In genomic region chr11:62923634-62924411, GRCh38 we compare ENCODE assay signal across 8 cellular contexts. TPM values are rescaled to one million over a fixed set of nuclear protein-coding genes. Genes with fewer than 3 reads are reported as not detected.
DNase-seq lines count a peak whose midpoint lies in the region; ATAC-seq, FAIRE-seq and TF ChIP-seq lines count a peak whose summit lies in the region.

No MANE protein-coding gene starts in this region.

- no peaks in the 10 kb centered on the region for H3K79me2 ChIP-seq in H9 (ENCODE audit: insufficient read depth, low read length)
- H3K79me2 ChIP-seq in astrocyte (ENCODE audit: insufficient read depth, low read length), result no peaks in the 10 kb centered on the region
- H3K79me2 ChIP-seq in HepG2 (ENCODE audit: insufficient read depth, low read length), result no peaks in the 10 kb centered on the region

- H3K79me1 ChIP-seq in H9 (ENCODE audit: insufficient read depth, low read depth, low read length, poor library complexity, severe bottlenecking), result no peaks in the 10 kb centered on the region

- no peak for ATAC-seq in HepG2
- ATAC-seq in GM18867 (IDR thresholded peaks at IDR 0.05; ENCODE audit: unreplicated experiment), result no peak

- peak overlapping the region; percentile 51 to 76 for H3K4me3 Mint-ChIP-seq in H9
- no peak overlapping the region for H3K4me3 Mint-ChIP-seq in astrocyte (ENCODE audit: unreplicated experiment)

- H3K4me2 ChIP-seq in H9 (ENCODE audit: insufficient read depth, insufficient read length, low read length) (peak overlapping the region; percentile 49), astrocyte (ENCODE audit: low read length) (peak overlapping the region; percentile 73), HepG2 (ENCODE audit: low read depth, low read length) (no peak overlapping the region)

- TF ChIP-seq EP300 in HepG2 (IDR thresholded peaks at IDR 0.05; ENCODE audit: low read depth in 2 of 2, low read length in 2 of 2) (no peak), HepG2 (CRISPR knock-in tag; IDR thresholded peaks at IDR 0.05; ENCODE audit: borderline replicate concordance) (no peak)

- no peak overlapping the region for H3T11ph ChIP-seq in H9 (ENCODE audit: low read length)

- H3K27ac Mint-ChIP-seq in H9 (no peak overlapping the region; a peak in 1 of 7 replicates), astrocyte (ENCODE audit: unreplicated experiment) (no peak overlapping the region)

- H3K4me3 ChIP-seq in AG04450 (ENCODE audit: low read depth, low read length) (peak overlapping the region; percentile 22), astrocyte (ENCODE audit: insufficient read depth, low read depth, low read length) (peak overlapping the region; percentile 17), muscle layer of colon (ENCODE audit: low read depth in 1 of 2, low read length in 2 of 2) (peak overlapping the region; percentile 22 to 43), HepG2 (replicated peaks in 1 of 3; ENCODE audit: insufficient read depth in 1 of 3, low read depth in 2 of 3, low read length in 3 of 3) (no peak overlapping the region)

- H3K4ac ChIP-seq in H9 (ENCODE audit: low read depth, low read length), result no peak overlapping the region

- in situ Hi-C loops in HepG2 (cut with HindIII; ENCODE audit: extremely low pct_ligation_motif_present, low pct_unique_long_range_greater_than_20kb), result loop anchor here (25.0 kb wide), 1 partner anchor 288 kb away; no protein-coding TSS in a partner anchor

- peaks cover 85% of the 10 kb centered on the region for H3K27me3 Mint-ChIP-seq in H9 (ENCODE audit: low read depth)
- H3K27me3 Mint-ChIP-seq in astrocyte (ENCODE audit: low read depth, unreplicated experiment), result peaks cover 72% of the 10 kb centered on the region

- H3K27ac ChIP-seq in AG04450 (ENCODE audit: low read depth, low read length), result no peak overlapping the region
- H3K27ac ChIP-seq in H9 (ENCODE audit: insufficient read length, low read depth, low read length), result no peak overlapping the region
- no peak overlapping the region for H3K27ac ChIP-seq in astrocyte (ENCODE audit: low read depth, low read length)
- no peak overlapping the region for H3K27ac ChIP-seq in muscle layer of colon (ENCODE audit: low read depth, low read length)
- no peak overlapping the region for H3K27ac ChIP-seq in HepG2 (ENCODE audit: extremely low read length, insufficient read depth, low read length)

- no peaks in the 10 kb centered on the region for H4K20me1 ChIP-seq in H9 (ENCODE audit: control insufficient read depth, insufficient read depth, insufficient read length)
- no peaks in the 10 kb centered on the region for H4K20me1 ChIP-seq in astrocyte (ENCODE audit: insufficient read depth, low read length)
- H4K20me1 ChIP-seq in HepG2 (ENCODE audit: insufficient read depth, low read length), result no peaks in the 10 kb centered on the region

- no peaks in the 10 kb centered on the region for H3K36me3 Mint-ChIP-seq in H9 (ENCODE audit: insufficient read depth in 1 of 3, low read depth in 3 of 3)
- no peaks in the 10 kb centered on the region for H3K36me3 Mint-ChIP-seq in astrocyte (ENCODE audit: low read depth, unreplicated experiment)

- DNase-seq in AG04450 (ENCODE audit: low read depth, low spot score) (no peak), H9 (no peak), astrocyte (ENCODE audit: low read depth) (no peak), HepG2 (ENCODE audit: low spot score) (no peak), NCI-H82 treated with DMSO at 0.1 percent for 48 hours (lab: John Stamatoyannopoulos, UW; ENCODE audit: unreplicated experiment) (no peak), LoVo (ENCODE audit: low spot score) (no peak)

- H3K18ac ChIP-seq in H9 (ENCODE audit: insufficient read length, low read depth, low read length), result peak overlapping the region; percentile 63

- no CpG with 5 or more reads among the region's 52 CpGs for WGBS in H9 (ENCODE audit: extremely low coverage, insufficient read length, low lambda C conversion rate)
- WGBS in HepG2 (ENCODE audit: low lambda C conversion rate), result 73% methylated on average over 40 of the region's 52 CpGs

- no peaks in the 10 kb centered on the region; the same call in 1 of the 2 replicates for H3K9me3 ChIP-seq in AG04450 (ENCODE audit: control insufficient read depth, insufficient read depth, low read length)
- no peaks in the 10 kb centered on the region for H3K9me3 ChIP-seq in H9 (ENCODE audit: control insufficient read depth, low read depth, low read length)
- H3K9me3 ChIP-seq in astrocyte (ENCODE audit: insufficient read depth, low read depth, low read length), result no peaks in the 10 kb centered on the region
- H3K9me3 ChIP-seq in muscle layer of colon (ENCODE audit: low read length), result no peaks in the 10 kb centered on the region
- H3K9me3 ChIP-seq in HepG2 (ENCODE audit: low read length), result no peaks in the 10 kb centered on the region

- TF ChIP-seq POLR2A in HepG2 (IDR thresholded peaks at IDR 0.05; ENCODE audit: insufficient read depth in 1 of 2, low read depth in 2 of 2, low read length in 2 of 2), result no peak

- no peak overlapping the region for H4K5ac ChIP-seq in H9 (ENCODE audit: insufficient read length, low read depth, low read length)

- H3K36me3 ChIP-seq in astrocyte (ENCODE audit: insufficient read depth, low read length) (no peaks in the 10 kb centered on the region), muscle layer of colon (ENCODE audit: insufficient read depth, low read length) (no peaks in the 10 kb centered on the region), HepG2 (replicated peaks in 1 of 2; ENCODE audit: control insufficient read depth in 1 of 2, insufficient read depth in 2 of 2, low read length in 2 of 2) (no peaks in the 10 kb centered on the region)

- no peak overlapping the region for H2BK15ac ChIP-seq in H9 (ENCODE audit: low read depth, low read length)

- H3K27me3 ChIP-seq in AG04450 (ENCODE audit: control insufficient read depth, insufficient read depth, low read length) (peaks cover 74% of the 10 kb centered on the region), H9 (ENCODE audit: insufficient read depth, low read length) (peaks cover 17% of the 10 kb centered on the region; the same call in 1 of the 2 replicates), astrocyte (ENCODE audit: insufficient read depth, low read length) (peaks cover 66% of the 10 kb centered on the region), muscle layer of colon (ENCODE audit: control insufficient read depth in 1 of 2, insufficient read depth in 2 of 2, low read length in 2 of 2) (peaks cover 14 to 70% of the 10 kb centered on the region in 2 donors), HepG2 (ENCODE audit: control insufficient read depth in 1 of 2, insufficient read depth in 2 of 2, low read length in 2 of 2) (peaks cover 10 to 41% of the 10 kb centered on the region in 2 experiments; a peak in 4 of 5 replicates)

- TF ChIP-seq CTCF in AG04450 (IDR thresholded peaks at IDR 0.05; ENCODE audit: low read depth, low read length), result no peak
- TF ChIP-seq CTCF in H9 (conservative IDR thresholded peaks at IDR 0.05), result no peak
- no peak for TF ChIP-seq CTCF in astrocyte (IDR thresholded peaks at IDR 0.05; ENCODE audit: insufficient read depth, low read depth, low read length)
- TF ChIP-seq CTCF in HepG2 (CRISPR knock-in tag; IDR thresholded peaks at IDR 0.05), result no peak

- POLR2A ChIA-PET in AG04450 (lab: Yijun Ruan, JAX), result no interaction called here
- POLR2A ChIA-PET in HepG2 (lab: Yijun Ruan, JAX), result no interaction called here

- peaks cover 39 to 65% of the 10 kb centered on the region in 2 experiments for H3K4me1 Mint-ChIP-seq in H9
- peaks cover 4% of the 10 kb centered on the region for H3K4me1 Mint-ChIP-seq in astrocyte (ENCODE audit: low read depth, unreplicated experiment)

- H3K23ac ChIP-seq in H9 (ENCODE audit: insufficient read length, low read depth, low read length), result no peak overlapping the region

- H2AK5ac ChIP-seq in H9 (ENCODE audit: insufficient read length, low read length), result no peak overlapping the region

- no peak overlapping the region for H2BK20ac ChIP-seq in H9 (ENCODE audit: low read depth, low read length, poor library complexity, severe bottlenecking)

- H3K9me3 Mint-ChIP-seq in H9 (no peaks in the 10 kb centered on the region; a peak in 1 of 5 replicates), astrocyte (ENCODE audit: unreplicated experiment) (no peaks in the 10 kb centered on the region)

- no peak overlapping the region for H4K8ac ChIP-seq in H9 (replicated peaks; ENCODE audit: insufficient read length, low read depth, low read length)

- no peak overlapping the region for H4K91ac ChIP-seq in H9 (ENCODE audit: insufficient read length, low read depth, low read length)

- CTCF ChIA-PET in AG04450 (lab: Charles Lee) (interaction anchor here (0.6 to 8.7 kb wide), 9 partner anchors 10 to 1053 kb away, joined by 3 to 58 read pairs (median 6); no protein-coding TSS in a partner anchor), HepG2 (lab: Yijun Ruan, JAX; ENCODE audit: low intra/inter-chr PET ratio, low total read pairs) (no interaction called here)

- H3K14ac ChIP-seq in H9 (ENCODE audit: insufficient read depth, low read length), result peak overlapping the region; percentile 63; the same call in 1 of the 2 replicates

- peaks cover 16% of the 10 kb centered on the region for H3K23me2 ChIP-seq in H9 (ENCODE audit: insufficient read length, low read depth, low read length, poor library complexity, severe bottlenecking)

- BruUV-seq in HepG2 (replicated peaks; lab: Mats Ljungman, UMichigan), result no TSS peak

- no peak for TF ChIP-seq RAD21 in HepG2 (CRISPR knock-in tag; IDR thresholded peaks at IDR 0.05)

- no peak overlapping the region for H2AFZ ChIP-seq in H9 (ENCODE audit: low read length)
- peak overlapping the region; percentile 26 for H2AFZ ChIP-seq in astrocyte (ENCODE audit: low read depth, low read length)
- H2AFZ ChIP-seq in HepG2 (ENCODE audit: low read length), result no peak overlapping the region

- H3K4me1 ChIP-seq in H9 (ENCODE audit: insufficient read depth, low read length), result no peaks in the 10 kb centered on the region
- peaks cover 14% of the 10 kb centered on the region for H3K4me1 ChIP-seq in astrocyte (ENCODE audit: insufficient read depth, low read length)
- no peaks in the 10 kb centered on the region for H3K4me1 ChIP-seq in muscle layer of colon (ENCODE audit: insufficient read depth, low read length)
- H3K4me1 ChIP-seq in HepG2 (ENCODE audit: insufficient read depth, low read length), result no peaks in the 10 kb centered on the region

- intact Hi-C loops in HepG2 (cut with micrococcal nuclease; ENCODE audit: unreplicated experiment), result no loop called here

- no peak overlapping the region for H2BK120ac ChIP-seq in H9 (ENCODE audit: low read depth, low read length, poor library complexity, severe bottlenecking)

- no peak overlapping the region for H2BK12ac ChIP-seq in H9 (ENCODE audit: insufficient read length, low read depth, low read length)

- H3K9ac ChIP-seq in H9 (ENCODE audit: extremely low read depth, insufficient read length, low read length), result no peak overlapping the region
- no peak overlapping the region for H3K9ac ChIP-seq in astrocyte (ENCODE audit: low read length)
- no peak overlapping the region for H3K9ac ChIP-seq in muscle layer of colon (ENCODE audit: low read length)
- no peak overlapping the region for H3K9ac ChIP-seq in HepG2 (ENCODE audit: insufficient read depth, low read depth, low read length)

- H2BK5ac ChIP-seq in H9 (ENCODE audit: insufficient read length, low read length), result no peak overlapping the region

- no peak for FAIRE-seq in astrocyte (lab: Jason Lieb, UNC)
- no peak for FAIRE-seq in HepG2 (lab: Jason Lieb, UNC)

- no peak overlapping the region for H3K56ac ChIP-seq in H9 (ENCODE audit: insufficient read length, low read depth, low read length)

RNA-seq across cellular contexts. Expression of gene CHRM1, which starts 2.7 kb away (rescaled TPM):
- polyA plus RNA-seq in AG04450 (2011; rRNA removed) (not detected in 2 replicates), HepG2 (2011; rRNA removed) (not detected in 2 replicates)
- not detected in 2 replicates for polyA minus RNA-seq in AG04450 (2011; rRNA and poly(A)+ RNA removed)
- total RNA-seq in H9 (2021) (not detected in 2 replicates), astrocyte (not detected in 2 replicates), HepG2 (2016; rRNA removed; fragmentation: Illumina TruSeq; extraction: Trizol) (not detected in 2 replicates)
- not detected in 2 replicates for total RNA-seq in HepG2 (2016; cell fraction: cytosol; rRNA removed; fragmentation: Illumina TruSeq; extraction: Trizol; ENCODE audit: low read depth)
- not detected in 2 replicates for total RNA-seq in HepG2 (2016; cell fraction: insoluble cytoplasmic fraction; rRNA removed; fragmentation: Illumina TruSeq; extraction: Trizol)
- total RNA-seq in HepG2 (2016; cell fraction: membrane; rRNA removed; fragmentation: Illumina TruSeq; extraction: Trizol), result not detected in 2 replicates
- total RNA-seq in HepG2 (2016; cell fraction: nucleus; rRNA removed; fragmentation: Illumina TruSeq; extraction: Trizol), result not detected in 2 replicates
- polyA plus RNA-seq in HepG2 (2011; cell fraction: cytosol; rRNA removed), result not detected in 2 replicates
- not detected in 2 replicates for polyA plus RNA-seq in HepG2 (2011; cell fraction: nucleus; rRNA removed)
- not detected in 2 replicates for polyA plus RNA-seq in HepG2 (2012)
- polyA plus RNA-seq in HepG2 (2016; cell fraction: cytosol; fragmentation: Illumina TruSeq; extraction: Trizol; ENCODE audit: low read depth), result not detected in 2 replicates
- not detected in 2 replicates for polyA plus RNA-seq in HepG2 (2016; cell fraction: insoluble cytoplasmic fraction; fragmentation: Illumina TruSeq; extraction: Trizol; ENCODE audit: low read depth)
- not detected in 2 replicates for polyA plus RNA-seq in HepG2 (2016; cell fraction: membrane; fragmentation: Illumina TruSeq; extraction: Trizol; ENCODE audit: low read depth)
- polyA plus RNA-seq in HepG2 (2016; cell fraction: nucleus; fragmentation: Illumina TruSeq; extraction: Trizol; ENCODE audit: insufficient read depth, low read depth), result not detected in 2 replicates
- polyA minus RNA-seq in HepG2 (2011; rRNA and poly(A)+ RNA removed; ENCODE audit: low replicate concordance), result 0.21 TPM in 1 of 2 replicates, not detected in the other
- not detected in 2 replicates for polyA minus RNA-seq in HepG2 (2011; cell fraction: cytosol; rRNA and poly(A)+ RNA removed)
- not detected in 2 replicates for polyA minus RNA-seq in HepG2 (2011; cell fraction: nucleus; rRNA and poly(A)+ RNA removed)

RNA-seq across cellular contexts. Expression of gene SLC3A2, which starts 43.1 kb away (rescaled TPM):
- polyA plus RNA-seq in AG04450 (2011; rRNA removed), result 263 and 284 TPM in 2 replicates
- polyA minus RNA-seq in AG04450 (2011; rRNA and poly(A)+ RNA removed), result 177 and 196 TPM in 2 replicates
- total RNA-seq in H9 (2021), result 289 and 290 TPM in 2 replicates
- total RNA-seq in astrocyte, result 588 and 592 TPM in 2 replicates
- total RNA-seq in HepG2 (2016; rRNA removed; fragmentation: Illumina TruSeq; extraction: Trizol), result 94.8 and 213 TPM in 2 replicates
- total RNA-seq in HepG2 (2016; cell fraction: cytosol; rRNA removed; fragmentation: Illumina TruSeq; extraction: Trizol; ENCODE audit: low read depth), result 38.0 and 39.9 TPM in 2 replicates
- total RNA-seq in HepG2 (2016; cell fraction: insoluble cytoplasmic fraction; rRNA removed; fragmentation: Illumina TruSeq; extraction: Trizol), result 86.4 and 215 TPM in 2 replicates
- 38.3 and 41.7 TPM in 2 replicates for total RNA-seq in HepG2 (2016; cell fraction: membrane; rRNA removed; fragmentation: Illumina TruSeq; extraction: Trizol)
- total RNA-seq in HepG2 (2016; cell fraction: nucleus; rRNA removed; fragmentation: Illumina TruSeq; extraction: Trizol), result 205 and 227 TPM in 2 replicates
- 225 and 226 TPM in 2 replicates for polyA plus RNA-seq in HepG2 (2011; rRNA removed)
- 197 and 232 TPM in 2 replicates for polyA plus RNA-seq in HepG2 (2011; cell fraction: cytosol; rRNA removed)
- polyA plus RNA-seq in HepG2 (2011; cell fraction: nucleus; rRNA removed), result 387 TPM in 2 replicates
- polyA plus RNA-seq in HepG2 (2012), result 155 and 209 TPM in 2 replicates
- polyA plus RNA-seq in HepG2 (2016; cell fraction: cytosol; fragmentation: Illumina TruSeq; extraction: Trizol; ENCODE audit: low read depth), result 14.6 and 16.2 TPM in 2 replicates
- 86.8 and 89.1 TPM in 2 replicates for polyA plus RNA-seq in HepG2 (2016; cell fraction: insoluble cytoplasmic fraction; fragmentation: Illumina TruSeq; extraction: Trizol; ENCODE audit: low read depth)
- polyA plus RNA-seq in HepG2 (2016; cell fraction: membrane; fragmentation: Illumina TruSeq; extraction: Trizol; ENCODE audit: low read depth), result 14.4 and 19.1 TPM in 2 replicates
- polyA plus RNA-seq in HepG2 (2016; cell fraction: nucleus; fragmentation: Illumina TruSeq; extraction: Trizol; ENCODE audit: insufficient read depth, low read depth), result 322 and 351 TPM in 2 replicates
- polyA minus RNA-seq in HepG2 (2011; rRNA and poly(A)+ RNA removed; ENCODE audit: low replicate concordance), result 232 and 734 TPM in 2 replicates
- polyA minus RNA-seq in HepG2 (2011; cell fraction: cytosol; rRNA and poly(A)+ RNA removed), result 189 and 204 TPM in 2 replicates
- 166 and 194 TPM in 2 replicates for polyA minus RNA-seq in HepG2 (2011; cell fraction: nucleus; rRNA and poly(A)+ RNA removed)

Comparison
In these comparisons a context has a peak if more than half of its experiments do, and no peak if none do; other contexts are left out.
1. H3K4me3 ChIP-seq: peak in AG04450 (single experiment), astrocyte (single experiment) and muscle layer of colon (2 of 2); none in HepG2 (0 of 3).